Comparison of ENCODE assay signal across 11 cellular contexts in the genomic region with DNA sequence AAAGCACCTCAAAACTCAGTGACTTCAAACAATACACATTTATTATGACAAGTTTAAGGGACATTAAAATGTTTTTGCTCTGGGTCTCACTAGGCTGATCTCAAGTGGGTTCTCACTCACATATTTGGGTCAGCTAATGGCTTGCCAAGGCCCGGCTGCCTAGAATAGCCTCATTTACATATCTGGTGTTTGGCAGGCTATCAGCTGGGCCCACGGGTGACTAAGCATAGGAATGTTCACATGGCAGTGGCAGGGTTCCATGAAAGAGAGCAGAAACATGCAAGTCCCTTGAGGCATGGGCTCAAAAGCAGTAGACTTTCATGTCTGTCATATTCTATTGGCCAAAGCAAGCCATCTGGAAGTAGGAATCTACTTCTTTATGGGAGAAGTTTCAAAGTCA.
DNase-seq lines count a peak whose midpoint lies in the region; ATAC-seq and TF ChIP-seq lines count a peak whose summit lies in the region.
"Had no signal": no experiment of that assay in that cellular context is flagged by ENCODE, and none has a peak within 500 bp of the region (broad histone marks: within the 10 kb centered on the region; RNA-seq: fewer than 3 reads in every experiment).

No MANE protein-coding gene starts in this region.

- H3K4me3 Mint-ChIP-seq in stimulated activated memory B cell treated with anti-CD40 and anti-IgM and Interleukin-4, amounts not matched to agents 10 μg/mL and 1 μg/mL and 100 μg/mL, for 72 hours = no peak overlapping the region
- no peak overlapping the region for H3K4me3 Mint-ChIP-seq in T-helper 17 cell
- H3K4me3 Mint-ChIP-seq: activated CD4-positive, alpha-beta T cell treated with anti-CD3 and anti-CD28 coated beads, Interleukin-2, amount 10 ng/mL, durations not matched to agents 7 days and 5 days; nephron had no signal

- TF ChIP-seq CTCF in HFF-Myc (IDR thresholded peaks at IDR 0.05; ENCODE audit: low read depth, low read length, missing control alignments) = no peak
- TF ChIP-seq CTCF in body of pancreas (IDR thresholded peaks at IDR 0.05) = no peak
- TF ChIP-seq CTCF in right atrium auricular region (IDR thresholded peaks at IDR 0.05) = no peak

- H3K27me3 ChIP-seq in body of pancreas (no peaks in the 10 kb centered on the region), right atrium auricular region (no peaks in the 10 kb centered on the region)
- H3K27me3 ChIP-seq: Peyer's patch had no signal

- peak; percentile 5 for DNase-seq in HFF-Myc (ENCODE audit: extremely low read depth, low read depth)
- DNase-seq in body of pancreas = peak; percentile 22 to 48 (median 36)
- DNase-seq in right atrium auricular region (ENCODE audit: low spot score) = peak; percentile 69
- DNase-seq in stromal cell of bone marrow (ENCODE audit: low read depth) = peak; percentile 79
- DNase-seq in NCI-H2196 (lab: John Stamatoyannopoulos, UW; ENCODE audit: unreplicated experiment) = no peak
- DNase-seq in NCI-H1694 (lab: John Stamatoyannopoulos, UW) = no peak
- DNase-seq in T-helper 17 cell = no peak
- DNase-seq: activated CD4-positive, alpha-beta T cell treated with anti-CD3 and anti-CD28 coated beads, Interleukin-2, amount 10 ng/mL, durations not matched to agents 7 days and 5 days; Peyer's patch had no signal

- H3K4me1 Mint-ChIP-seq in stimulated activated memory B cell treated with anti-CD40 and anti-IgM and Interleukin-4, amounts not matched to agents 10 μg/mL and 1 μg/mL and 100 μg/mL, for 72 hours = no peaks in the 10 kb centered on the region
- H3K4me1 Mint-ChIP-seq in T-helper 17 cell = no peaks in the 10 kb centered on the region
- H3K4me1 Mint-ChIP-seq: activated CD4-positive, alpha-beta T cell treated with anti-CD3 and anti-CD28 coated beads, Interleukin-2, amount 10 ng/mL, durations not matched to agents 7 days and 5 days; nephron had no signal

- H3K4me3 ChIP-seq in HFF-Myc (replicated peaks; ENCODE audit: low read depth, low read length) = no peak overlapping the region
- H3K4me3 ChIP-seq in body of pancreas = no peak overlapping the region
- no peak overlapping the region for H3K4me3 ChIP-seq in right atrium auricular region
- H3K4me3 ChIP-seq: Peyer's patch had no signal

- intact Hi-C loops in body of pancreas (cut with DNase I) = no loop called here

- peak; percentile 55 for ATAC-seq in body of pancreas
- ATAC-seq in stimulated activated memory B cell treated with anti-CD40 and anti-IgM and Interleukin-4, amounts not matched to agents 10 μg/mL and 1 μg/mL and 100 μg/mL, for 72 hours = no peak
- ATAC-seq in T-helper 17 cell = no peak

- no peak overlapping the region for H3K27ac Mint-ChIP-seq in stimulated activated memory B cell treated with anti-CD40 and anti-IgM and Interleukin-4, amounts not matched to agents 10 μg/mL and 1 μg/mL and 100 μg/mL, for 72 hours
- H3K27ac Mint-ChIP-seq in T-helper 17 cell = no peak overlapping the region
- H3K27ac Mint-ChIP-seq: activated CD4-positive, alpha-beta T cell treated with anti-CD3 and anti-CD28 coated beads, Interleukin-2, amount 10 ng/mL, durations not matched to agents 7 days and 5 days; nephron had no signal

- H3K4me1 ChIP-seq in body of pancreas (no peaks in the 10 kb centered on the region), right atrium auricular region (peaks cover 0 to 4% of the 10 kb centered on the region in 2 donors)
- H3K4me1 ChIP-seq: Peyer's patch had no signal

- H3K27ac ChIP-seq in body of pancreas (peak overlapping the region in 1 of 4 donors; percentile 4), right atrium auricular region (peak overlapping the region; percentile 10 to 80)
- H3K27ac ChIP-seq: Peyer's patch had no signal

- H3K36me3 ChIP-seq in body of pancreas (replicated peaks in 1 of 2; ENCODE audit: insufficient read depth in 1 of 2, low read depth in 2 of 2) (no peaks in the 10 kb centered on the region), right atrium auricular region (no peaks in the 10 kb centered on the region)
- H3K36me3 ChIP-seq: Peyer's patch had no signal

- H3K27me3 Mint-ChIP-seq in stimulated activated memory B cell treated with anti-CD40 and anti-IgM and Interleukin-4, amounts not matched to agents 10 μg/mL and 1 μg/mL and 100 μg/mL, for 72 hours = no peaks in the 10 kb centered on the region
- no peaks in the 10 kb centered on the region for H3K27me3 Mint-ChIP-seq in T-helper 17 cell
- H3K27me3 Mint-ChIP-seq: activated CD4-positive, alpha-beta T cell treated with anti-CD3 and anti-CD28 coated beads, Interleukin-2, amount 10 ng/mL, durations not matched to agents 7 days and 5 days had no signal

- peaks cover 4% of the 10 kb centered on the region for H3K9me3 Mint-ChIP-seq in stimulated activated memory B cell treated with anti-CD40 and anti-IgM and Interleukin-4, amounts not matched to agents 10 μg/mL and 1 μg/mL and 100 μg/mL, for 72 hours
- H3K9me3 Mint-ChIP-seq: activated CD4-positive, alpha-beta T cell treated with anti-CD3 and anti-CD28 coated beads, Interleukin-2, amount 10 ng/mL, durations not matched to agents 7 days and 5 days had no signal

- TF ChIP-seq POLR2A in body of pancreas (IDR thresholded peaks at IDR 0.05) = no peak

- WGBS in body of pancreas, 2 donors = 0 to 11% methylated on average over 2 of the region's 2 CpGs

- H3K36me3 Mint-ChIP-seq in stimulated activated memory B cell treated with anti-CD40 and anti-IgM and Interleukin-4, amounts not matched to agents 10 μg/mL and 1 μg/mL and 100 μg/mL, for 72 hours = no peaks in the 10 kb centered on the region
- H3K36me3 Mint-ChIP-seq in T-helper 17 cell (ENCODE audit: low read depth) = no peaks in the 10 kb centered on the region

- H3K9me3 ChIP-seq in body of pancreas = no peaks in the 10 kb centered on the region
- H3K9me3 ChIP-seq in right atrium auricular region = no peaks in the 10 kb centered on the region
- H3K9me3 ChIP-seq in T-helper 17 cell (ENCODE audit: control insufficient read depth, low read length, poor library complexity, severe bottlenecking) = no peaks in the 10 kb centered on the region
- H3K9me3 ChIP-seq: Peyer's patch had no signal

Comparison
In these comparisons a context has a peak if more than half of its experiments do, and no peak if none do; other contexts are left out.
1. DNase-seq: peak in HFF-Myc (single experiment), body of pancreas (4 of 4), right atrium auricular region (single experiment) and stromal cell of bone marrow (single experiment); none in NCI-H2196 (single experiment), NCI-H1694 (single experiment) and T-helper 17 cell (0 of 3).